ENCODE assay signal across 8 cellular contexts in the genomic region with DNA sequence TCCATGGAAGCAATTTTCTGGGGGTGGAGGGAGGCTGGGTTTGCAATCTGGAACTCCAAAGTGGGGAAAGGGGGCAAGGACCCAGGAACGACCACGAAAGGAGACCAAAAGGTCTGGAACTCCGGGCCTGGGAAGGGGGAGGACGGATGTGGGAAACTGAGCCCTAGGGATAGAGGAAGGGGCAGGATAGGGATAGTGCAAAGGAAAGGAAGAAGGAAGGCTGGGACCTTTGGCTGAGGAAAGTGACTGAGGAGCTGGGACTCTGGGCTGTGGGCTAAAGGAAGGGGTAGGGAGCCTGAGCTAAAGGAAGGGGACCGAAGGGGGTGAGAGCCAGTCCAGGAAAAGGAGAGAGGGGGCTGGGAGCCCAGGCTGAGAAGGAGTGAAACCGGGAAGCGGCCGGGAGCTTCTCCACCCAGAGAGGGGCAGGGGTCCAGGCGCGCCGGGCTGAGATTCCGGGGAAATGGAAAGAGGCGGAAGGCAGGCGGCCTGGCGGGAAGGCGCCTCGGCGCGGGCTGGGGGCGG.
DNase-seq lines count a peak whose midpoint lies in the region; ATAC-seq and TF ChIP-seq lines count a peak whose summit lies in the region.

No MANE protein-coding gene starts in this region.

- H3K9me3 ChIP-seq in BLaER1 treated with 17β-estradiol and CSF1 and Interleukin-3, amounts not matched to agents 10 nM and 100 nM (replicated peaks in 1 of 11) = no peaks in the 10 kb centered on the region
- H3K9me3 ChIP-seq in HUES6 (ENCODE audit: control insufficient read depth, insufficient read depth, low read depth, low read length) = no peaks in the 10 kb centered on the region
- no peaks in the 10 kb centered on the region for H3K9me3 ChIP-seq in muscle layer of colon (ENCODE audit: low read length)

- H3K36me3 Mint-ChIP-seq in central memory CD8-positive, alpha-beta T cell (ENCODE audit: insufficient read depth) = peaks cover 23% of the 10 kb centered on the region

- peak overlapping the region; percentile 88 to 98 (median 96) for H3K9ac ChIP-seq in BLaER1 treated with 17β-estradiol and CSF1 and Interleukin-3, amounts not matched to agents 10 nM and 100 nM
- H3K9ac ChIP-seq in HUES6 (ENCODE audit: low read length) (peak overlapping the region; percentile 91), muscle layer of colon (ENCODE audit: low read length) (peak overlapping the region; percentile 49)

- peaks cover 0 to 52% (median 48%) of the 10 kb centered on the region in 11 experiments; a peak in 21 of 22 replicates for H4K20me1 ChIP-seq in BLaER1 treated with 17β-estradiol and CSF1 and Interleukin-3, amounts not matched to agents 10 nM and 100 nM

- TF ChIP-seq POLR2A in erythroblast (IDR thresholded peaks at IDR 0.05; ENCODE audit: low read length) = no peak

- H3K4me1 ChIP-seq in BLaER1 treated with 17β-estradiol and CSF1 and Interleukin-3, amounts not matched to agents 10 nM and 100 nM = peaks cover 51 to 58% (median 56%) of the 10 kb centered on the region in 10 experiments
- H3K4me1 ChIP-seq in HUES6 (ENCODE audit: control insufficient read depth, insufficient read depth, low read length) (peaks cover 30% of the 10 kb centered on the region), muscle layer of colon (ENCODE audit: insufficient read depth, low read length) (peaks cover 51% of the 10 kb centered on the region)

- H3K4me3 ChIP-seq in BLaER1 treated with 17β-estradiol and CSF1 and Interleukin-3, amounts not matched to agents 10 nM and 100 nM = peak overlapping the region; percentile 76 to 94 (median 83)
- H3K4me3 ChIP-seq in HUES6 (ENCODE audit: low read depth, low read length) (peak overlapping the region; percentile 79), muscle layer of colon (ENCODE audit: low read depth in 1 of 2, low read length in 2 of 2) (peak overlapping the region; percentile 66 to 72)

- ATAC-seq in central memory CD8-positive, alpha-beta T cell (replicated peaks; ENCODE audit: extremely low read depth, poor library complexity, severe bottlenecking) = no peak
- no peak for ATAC-seq in GM18870 (IDR thresholded peaks at IDR 0.05; ENCODE audit: unreplicated experiment)

- peaks cover 56% of the 10 kb centered on the region for H3K4me1 Mint-ChIP-seq in central memory CD8-positive, alpha-beta T cell

- peak overlapping the region; percentile 97 for H3K4me3 Mint-ChIP-seq in central memory CD8-positive, alpha-beta T cell

- no peaks in the 10 kb centered on the region for H3K27me3 Mint-ChIP-seq in central memory CD8-positive, alpha-beta T cell

- no peaks in the 10 kb centered on the region for H3K27me3 ChIP-seq in BLaER1 treated with 17β-estradiol and CSF1 and Interleukin-3, amounts not matched to agents 10 nM and 100 nM
- H3K27me3 ChIP-seq in HUES6 (ENCODE audit: control insufficient read depth, insufficient read depth, low read length) (no peaks in the 10 kb centered on the region), muscle layer of colon (ENCODE audit: control insufficient read depth in 1 of 2, insufficient read depth in 2 of 2, low read length in 2 of 2) (no peaks in the 10 kb centered on the region)

- peak overlapping the region; percentile 93 to 100 (median 99) for H3K4me2 ChIP-seq in BLaER1 treated with 17β-estradiol and CSF1 and Interleukin-3, amounts not matched to agents 10 nM and 100 nM

- peaks cover 0 to 28% (median 4%) of the 10 kb centered on the region in 11 experiments; a peak in 10 of 22 replicates for H3K36me3 ChIP-seq in BLaER1 treated with 17β-estradiol and CSF1 and Interleukin-3, amounts not matched to agents 10 nM and 100 nM
- H3K36me3 ChIP-seq in HUES6 (ENCODE audit: control insufficient read depth, insufficient read depth, low read length) (no peaks in the 10 kb centered on the region), muscle layer of colon (ENCODE audit: insufficient read depth, low read length) (no peaks in the 10 kb centered on the region)

- no peaks in the 10 kb centered on the region for H3K9me3 Mint-ChIP-seq in central memory CD8-positive, alpha-beta T cell

- no peak for DNase-seq in central memory CD8-positive, alpha-beta T cell (ENCODE audit: low spot score in 2 of 2)
- DNase-seq in NCI-H1417 treated with DMSO at 0.1 percent for 48 hours (lab: John Stamatoyannopoulos, UW) (no peak), erythroblast (lab: John Stamatoyannopoulos, UW) (no peak), NCI-H1048 (lab: John Stamatoyannopoulos, UW) (no peak)

- peak overlapping the region; percentile 99 for H3K27ac Mint-ChIP-seq in central memory CD8-positive, alpha-beta T cell (ENCODE audit: low read depth)

- H3K27ac ChIP-seq in BLaER1 treated with 17β-estradiol and CSF1 and Interleukin-3, amounts not matched to agents 10 nM and 100 nM = peak overlapping the region; percentile 84 to 95 (median 91)
- H3K27ac ChIP-seq in HUES6 (ENCODE audit: low read depth, low read length) (peak overlapping the region; percentile 58; the same call in 1 of the 2 replicates), muscle layer of colon (ENCODE audit: low read depth, low read length) (peak overlapping the region; percentile 86)
